Comparison of ENCODE assay signal across 9 cellular contexts in genomic region chr20:46057856-46058655, GRCh38. TPM values are rescaled to one million over a fixed set of nuclear protein-coding genes. Genes with fewer than 3 reads are reported as not detected.
A peak's percentile ranks its signal among the peaks of the same experiment; 100 is the strongest.
DNase-seq lines count a peak whose midpoint lies in the region; ATAC-seq, FAIRE-seq and TF ChIP-seq lines count a peak whose summit lies in the region.
"Had no signal": no experiment of that assay in that cellular context is flagged by ENCODE, and none has a peak within 500 bp of the region (broad histone marks: within the 10 kb centered on the region; RNA-seq: fewer than 3 reads in every experiment).

No MANE protein-coding gene starts in this region.

- H3K27ac ChIP-seq in coronary artery, result no peak overlapping the region

- H3K4me3 ChIP-seq in coronary artery, result peak overlapping the region; percentile 52

- FAIRE-seq in HTR-8/SVneo (lab: Jason Lieb, UNC), result no peak

- DNase-seq in stimulated activated CD4-positive, alpha-beta T cell treated with anti-CD3 and anti-CD28 coated beads, Interleukin-4, amount 100 ng/mL, for 24 hours, result peak; percentile 15
- no peak for DNase-seq in stimulated activated CD4-positive, alpha-beta T cell treated with anti-CD3 and anti-CD28 coated beads, Interleukin-4, amount 100 ng/mL, for 1 hour
- DNase-seq in coronary artery (ENCODE audit: low spot score) (no peak), left kidney (ENCODE audit: low read depth, low spot score) (peak; percentile 77), superior temporal gyrus (ENCODE audit: extremely low spot score) (peak; percentile 39), HTR-8/SVneo (ENCODE audit: insufficient read length, low spot score) (no peak), H4 (ENCODE audit: low spot score) (no peak)

- ATAC-seq in GM18868 (IDR thresholded peaks at IDR 0.05; ENCODE audit: unreplicated experiment), result no peak

- no peak for TF ChIP-seq CTCF in coronary artery (IDR thresholded peaks at IDR 0.05)

RNA-seq across cellular contexts. Expression of gene SLC12A5, which starts 29.0 kb away (rescaled TPM):
- total RNA-seq in H4 (2014; rRNA removed; shearing (Covaris generic)), result 0.21 and 4.3 TPM in 2 replicates
- total RNA-seq: activated CD8-positive, alpha-beta memory T cell treated with anti-CD3 and anti-CD28 coated beads for 36 hours had no signal

RNA-seq across cellular contexts. Expression of gene NCOA5, which starts 31.7 kb away (rescaled TPM):
- 17.4 and 18.1 TPM in 2 replicates for total RNA-seq in H4 (2014; rRNA removed; shearing (Covaris generic))

RNA-seq across cellular contexts. Expression of gene MMP9, which starts 49.3 kb away (rescaled TPM):
- total RNA-seq in H4 (2014; rRNA removed; shearing (Covaris generic)), result not detected in 2 replicates
- total RNA-seq: activated CD8-positive, alpha-beta memory T cell treated with anti-CD3 and anti-CD28 coated beads for 36 hours had no signal

Comparison
In these comparisons a context has a peak if more than half of its experiments do, and no peak if none do; other contexts are left out.
1. DNase-seq: peak in stimulated activated CD4-positive, alpha-beta T cell treated with anti-CD3 and anti-CD28 coated beads, Interleukin-4, amount 100 ng/mL, for 24 hours (single experiment), left kidney (single experiment) and superior temporal gyrus (single experiment); none in stimulated activated CD4-positive, alpha-beta T cell treated with anti-CD3 and anti-CD28 coated beads, Interleukin-4, amount 100 ng/mL, for 1 hour (single experiment), coronary artery (single experiment), HTR-8/SVneo (single experiment) and H4 (single experiment).